ENCODE assay signal across 8 cellular contexts in genomic region chr14:49687942-49688700, GRCh38. TPM values are rescaled to one million over a fixed set of nuclear protein-coding genes. Genes with fewer than 3 reads are reported as not detected.
A peak's percentile ranks its signal among the peaks of the same experiment; 100 is the strongest.
DNase-seq lines count a peak whose midpoint lies in the region; ATAC-seq and TF ChIP-seq lines count a peak whose summit lies in the region.

Gene POLE2 (minus strand): TSS chr14:49688214. CDS start chr14:49688203, 11 bp downstream.

- H3F3A ChIP-seq in GM23248 (ENCODE audit: insufficient read depth): peaks cover 18% of the 10 kb centered on the region

- H3K4me1 ChIP-seq in GM23248 (ENCODE audit: insufficient read depth) (0 out of 2 replicates have a peak, but pooled peaks cover 6% of the 10 kb centered on the region), SJCRH30 (0 out of 2 replicates have a peak, but pooled peaks cover 2% of the 10 kb centered on the region), gastroesophageal sphincter (peaks cover 0 to 22% (median 0%) of the 10 kb centered on the region in 3 donors), neutrophil (ENCODE audit: control insufficient read depth in 1 of 2, insufficient read depth in 1 of 2, low read depth in 1 of 2, low read length in 1 of 2) (peaks cover 18 to 22% of the 10 kb centered on the region in 2 experiments)

- 0 out of 2 replicates have a peak, but pooled peaks cover 5% of the 10 kb centered on the region for H3K79me2 ChIP-seq in GM23248 (ENCODE audit: insufficient read depth)

- TF ChIP-seq EP300 in gastroesophageal sphincter (IDR thresholded peaks at IDR 0.05): no peak

- peak; percentile 81 for ATAC-seq in gastroesophageal sphincter

- H3K27me3 ChIP-seq in GM23248 (replicated peaks; ENCODE audit: insufficient read depth): no peaks in the 10 kb centered on the region
- H3K27me3 ChIP-seq in SJCRH30: no peaks in the 10 kb centered on the region
- H3K27me3 ChIP-seq in gastroesophageal sphincter: no peaks in the 10 kb centered on the region
- no peaks in the 10 kb centered on the region for H3K27me3 ChIP-seq in neutrophil

- TF ChIP-seq CTCF in gastroesophageal sphincter (IDR thresholded peaks at IDR 0.05): no peak
- no peak for TF ChIP-seq CTCF in neutrophil (IDR thresholded peaks at IDR 0.05)

- H3K9ac ChIP-seq in GM23248: peak within 1 kb of the TSS; percentile 81

- DNase-seq in ELF-1 (ENCODE audit: low read depth, low spot score) (peak; percentile 90), GM23248 (peak; percentile 83), LHCN-M2 (ENCODE audit: low read depth) (peak; percentile 66), SJCRH30 (peak; percentile 85 to 89), substantia nigra (lab: John Stamatoyannopoulos, UW) (peak in 46 of 49 donors; percentile 6 to 86 (median 54))
- peak; percentile 45 to 67 (median 58) for DNase-seq in activated naive CD4-positive, alpha-beta T cell (lab: John Stamatoyannopoulos, UW)

- H3K36me3 ChIP-seq in GM23248 (ENCODE audit: low read depth) (no peaks in the 10 kb centered on the region), SJCRH30 (peaks cover 3% of the 10 kb centered on the region; the same call in 1 of the 2 replicates), gastroesophageal sphincter (no peaks in the 10 kb centered on the region), neutrophil (no peaks in the 10 kb centered on the region)

- peak within 1 kb of the TSS; percentile 89 for H3K4me3 ChIP-seq in GM23248
- H3K4me3 ChIP-seq in SJCRH30: peak within 1 kb of the TSS; percentile 91
- H3K4me3 ChIP-seq in gastroesophageal sphincter: peak within 1 kb of the TSS; percentile 48 to 73
- H3K4me3 ChIP-seq in neutrophil (ENCODE audit: low read depth in 1 of 2, low read length in 1 of 2): peak within 1 kb of the TSS; percentile 76 to 85

- peak within 1 kb of the TSS; percentile 33 for H3K4me2 ChIP-seq in GM23248 (ENCODE audit: unreplicated experiment)

- H3K27ac ChIP-seq in GM23248 (peak within 1 kb of the TSS; percentile 46), SJCRH30 (peak within 1 kb of the TSS; percentile 88), gastroesophageal sphincter (peak within 1 kb of the TSS; percentile 30 to 88 (median 85)), neutrophil (peak within 1 kb of the TSS; percentile 10), substantia nigra (ENCODE audit: low read depth, low read length, poor library complexity, severe bottlenecking) (peak within 1 kb of the TSS; percentile 87)

- H2AFZ ChIP-seq in GM23248: peak within 1 kb of the TSS; percentile 96

- in situ Hi-C loops in GM23248 (cut with MboI): no loop called here

- H3K9me2 ChIP-seq in GM23248 (ENCODE audit: insufficient read depth): no peaks in the 10 kb centered on the region

- WGBS in GM23248 (ENCODE audit: low coverage in 1 of 2, low lambda C conversion rate in 2 of 2, missing lambda C conversion rate in 2 of 2), 2 experiments: 13% methylated on average over 64 to 67 of the region's 67 CpGs
- 0 to 25% methylated on average over 4 to 8 of the region's 67 CpGs for WGBS in gastroesophageal sphincter (ENCODE audit: low coverage in 1 of 2), 2 donors

- TF ChIP-seq POLR2A in gastroesophageal sphincter (IDR thresholded peaks at IDR 0.05): no peak

- no peaks in the 10 kb centered on the region for H4K20me1 ChIP-seq in GM23248 (ENCODE audit: insufficient read depth)

- H3K9me3 ChIP-seq in GM23248 (ENCODE audit: low read depth) (no peaks in the 10 kb centered on the region), SJCRH30 (replicated peaks) (no peaks in the 10 kb centered on the region), gastroesophageal sphincter (no peaks in the 10 kb centered on the region), neutrophil (no peaks in the 10 kb centered on the region)

RNA-seq across cellular contexts. Expression of gene POLE2, which starts in this region (rescaled TPM):
- total RNA-seq in GM23248 (2014; rRNA removed; shearing (Covaris generic)): 5.5 and 13.5 TPM in 2 replicates
- polyA plus RNA-seq in GM23248 (2016; fragmentation: Nextera tagmentation; extraction: Ambion mirVana): 5.2 TPM in 2 replicates
- total RNA-seq in LHCN-M2 (2014; rRNA removed) (26.5 and 29.1 TPM in 2 replicates), gastroesophageal sphincter (under 1 TPM in 3 of 4 donors, not detected in 1; 0.79 to 0.94 (median 0.93) TPM)
- polyA plus RNA-seq in LHCN-M2 (2012): 8.5 TPM
- 52.0 and 53.4 TPM in 2 replicates for total RNA-seq in SJCRH30 (2014; rRNA removed; shearing (Covaris generic))

Comparison
In these comparisons a context has a peak if more than half of its experiments do, and no peak if none do; other contexts are left out.
1. Peak in every context shown above with its lines: DNase-seq, ATAC-seq, H3K4me3 ChIP-seq and H3K27ac ChIP-seq.
2. Peak in ATAC-seq, H3K4me3 ChIP-seq and H3K27ac ChIP-seq in gastroesophageal sphincter; RNA of the gene not detected or under 1 TPM.
3. H3K27ac ChIP-seq: peak in every context shown above with its lines; median percentile 88 in SJCRH30; 87 in substantia nigra; 85 in gastroesophageal sphincter; 46 in GM23248; 10 in neutrophil.